In the genomic region with DNA sequence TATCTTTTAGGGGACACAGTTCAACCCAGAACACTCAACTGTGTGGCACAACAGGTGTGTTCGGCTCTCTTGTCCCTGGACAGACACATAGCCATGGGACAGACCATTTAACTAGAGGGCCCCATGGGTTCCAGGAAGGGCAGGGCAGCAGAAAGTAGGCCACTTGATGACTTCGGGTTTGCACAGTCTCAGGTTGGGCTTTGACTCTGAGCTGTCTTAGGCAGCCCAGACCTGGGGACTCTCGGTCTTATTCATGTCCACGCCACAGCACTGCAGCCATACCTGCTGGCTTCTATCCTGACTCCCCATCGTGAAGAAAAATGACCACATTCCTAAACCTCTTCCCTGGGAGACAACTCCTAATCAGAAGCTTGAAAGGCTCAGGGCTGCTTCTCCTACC, we compare ENCODE assay signal across 23 cellular contexts.
"Had no signal": no experiment of that assay in that cellular context is flagged by ENCODE, and none has a peak within 500 bp of the region (broad histone marks: within the 10 kb centered on the region; RNA-seq: fewer than 3 reads in every experiment).

No MANE protein-coding gene starts in this region.

- H3K4me3 ChIP-seq: esophagus squamous epithelium, gastroesophageal sphincter, hepatocyte, left ventricle myocardium inferior, lower lobe of right lung, sigmoid colon, skin epidermis, stomach, thoracic aorta had no signal

- H3K27me3 ChIP-seq: esophagus squamous epithelium, gastroesophageal sphincter, hepatocyte, sigmoid colon, stomach had no signal

- H3K36me3 ChIP-seq: esophagus squamous epithelium, gastroesophageal sphincter, left ventricle myocardium inferior, sigmoid colon, thoracic aorta had no signal

- H2AFZ ChIP-seq: hepatocyte had no signal

- H3K4me2 ChIP-seq: hepatocyte had no signal

- H3K9me3 ChIP-seq: esophagus squamous epithelium, gastroesophageal sphincter, left ventricle myocardium inferior, lower lobe of right lung, sigmoid colon, stomach, thoracic aorta had no signal

- H3K9me3 Mint-ChIP-seq: dendritic cell treated with granulocyte-macrophage colony-stimulating factor and Interleukin-4, amounts not matched to agents 40 ng/mL and 50 ng/mL, for 4 days; effector memory CD8-positive, alpha-beta T cell had no signal

- DNase-seq: effector memory CD8-positive, alpha-beta T cell; esophagus squamous epithelium; foreskin fibroblast; head of caudate nucleus; kidney; left cardiac atrium; left ventricle myocardium inferior; lower lobe of right lung; mesenchymal stem cell; naive thymus-derived CD8-positive, alpha-beta T cell; posterior cingulate gyrus; sigmoid colon; stimulated activated CD4-positive, alpha-beta T cell treated with anti-CD3 and anti-CD28 coated beads, Interleukin-2, amount 100 ng/mL, for 24 hours; stimulated activated CD4-positive, alpha-beta T cell treated with anti-CD3 and anti-CD28 coated beads, Interleukin-4, amount 100 ng/mL, for 4 hours; stimulated activated naive CD4-positive, alpha-beta T cell; stomach; substantia nigra; trophoblast cell had no signal

- H3K27me3 Mint-ChIP-seq: dendritic cell treated with granulocyte-macrophage colony-stimulating factor and Interleukin-4, amounts not matched to agents 40 ng/mL and 50 ng/mL, for 4 days; effector memory CD8-positive, alpha-beta T cell; naive thymus-derived CD8-positive, alpha-beta T cell had no signal

- H3K4me1 ChIP-seq: esophagus squamous epithelium, gastroesophageal sphincter, lower lobe of right lung, sigmoid colon, stomach had no signal

- H3K4me1 Mint-ChIP-seq: naive thymus-derived CD8-positive, alpha-beta T cell had no signal

- H3K79me2 ChIP-seq: hepatocyte had no signal

- H3K27ac ChIP-seq: esophagus squamous epithelium, gastroesophageal sphincter, hepatocyte, left ventricle myocardium inferior, lower lobe of right lung, sigmoid colon, skin epidermis, stomach, thoracic aorta had no signal

- H3K4me3 Mint-ChIP-seq: dendritic cell treated with granulocyte-macrophage colony-stimulating factor and Interleukin-4, amounts not matched to agents 40 ng/mL and 50 ng/mL, for 4 days; effector memory CD8-positive, alpha-beta T cell; naive thymus-derived CD8-positive, alpha-beta T cell had no signal

- H3K27ac Mint-ChIP-seq: dendritic cell treated with granulocyte-macrophage colony-stimulating factor and Interleukin-4, amounts not matched to agents 40 ng/mL and 50 ng/mL, for 4 days; effector memory CD8-positive, alpha-beta T cell; naive thymus-derived CD8-positive, alpha-beta T cell had no signal

- ATAC-seq: effector memory CD8-positive, alpha-beta T cell; gastroesophageal sphincter; left cardiac atrium; lower lobe of right lung; naive thymus-derived CD8-positive, alpha-beta T cell had no signal
